1 cellular context compared by ENCODE assay signal in the genomic region with DNA sequence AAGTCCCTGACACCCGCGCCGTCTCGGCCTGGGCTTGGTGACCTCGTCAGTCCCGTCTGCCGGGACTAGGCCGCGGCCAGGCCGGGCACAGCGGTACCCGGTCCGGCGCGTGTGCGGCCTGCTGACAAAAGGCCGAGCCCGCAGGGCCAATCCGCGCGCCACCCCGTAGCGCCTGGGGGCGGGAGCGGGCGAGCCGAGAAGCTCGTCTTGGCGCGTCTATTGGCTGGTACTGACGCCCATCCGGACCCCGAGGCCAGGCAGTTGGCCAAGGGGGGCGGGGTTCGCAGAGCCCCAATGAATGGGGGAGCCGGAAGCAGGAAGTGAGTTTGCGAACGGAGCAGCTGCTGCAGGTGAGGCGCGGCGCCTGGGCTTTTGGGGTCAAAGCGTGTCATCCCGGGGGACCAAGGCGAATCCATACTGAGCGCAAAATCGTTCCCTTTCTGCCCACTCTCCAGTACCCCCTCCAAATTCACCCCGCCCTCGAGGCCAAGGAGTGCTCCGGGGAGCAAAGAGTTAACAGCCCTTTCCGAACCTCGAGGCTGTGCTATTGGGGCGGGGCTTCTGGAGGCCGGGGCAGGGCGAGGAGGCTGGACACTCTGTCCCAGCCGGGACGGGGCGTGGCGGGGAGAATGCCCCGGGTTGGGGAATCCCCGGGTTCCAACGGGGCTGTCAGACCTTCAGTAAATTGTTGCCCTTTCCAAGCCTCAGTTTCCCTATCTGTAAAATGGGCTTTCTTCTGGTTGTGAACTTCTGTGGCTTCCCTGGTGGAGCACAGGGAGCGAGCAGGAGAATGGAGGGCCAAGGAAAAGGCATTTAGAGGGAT.
A peak's percentile ranks its signal among the peaks of the same experiment; 100 is the strongest.
TF ChIP-seq lines count a peak whose summit lies in the region.

A gene with protein sequence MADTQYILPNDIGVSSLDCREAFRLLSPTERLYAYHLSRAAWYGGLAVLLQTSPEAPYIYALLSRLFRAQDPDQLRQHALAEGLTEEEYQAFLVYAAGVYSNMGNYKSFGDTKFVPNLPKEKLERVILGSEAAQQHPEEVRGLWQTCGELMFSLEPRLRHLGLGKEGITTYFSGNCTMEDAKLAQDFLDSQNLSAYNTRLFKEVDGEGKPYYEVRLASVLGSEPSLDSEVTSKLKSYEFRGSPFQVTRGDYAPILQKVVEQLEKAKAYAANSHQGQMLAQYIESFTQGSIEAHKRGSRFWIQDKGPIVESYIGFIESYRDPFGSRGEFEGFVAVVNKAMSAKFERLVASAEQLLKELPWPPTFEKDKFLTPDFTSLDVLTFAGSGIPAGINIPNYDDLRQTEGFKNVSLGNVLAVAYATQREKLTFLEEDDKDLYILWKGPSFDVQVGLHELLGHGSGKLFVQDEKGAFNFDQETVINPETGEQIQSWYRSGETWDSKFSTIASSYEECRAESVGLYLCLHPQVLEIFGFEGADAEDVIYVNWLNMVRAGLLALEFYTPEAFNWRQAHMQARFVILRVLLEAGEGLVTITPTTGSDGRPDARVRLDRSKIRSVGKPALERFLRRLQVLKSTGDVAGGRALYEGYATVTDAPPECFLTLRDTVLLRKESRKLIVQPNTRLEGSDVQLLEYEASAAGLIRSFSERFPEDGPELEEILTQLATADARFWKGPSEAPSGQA (plus strand): TSS at position 319 of the 823 bp plus-strand sequence. CDS start 1,767 bp downstream, outside the sequence.

TF ChIP-seq in K562, 482 proteins besides CTCF, POLR2A, EP300 and RAD21 (continued from another document and continues in another):
- TF ChIP-seq, protein P1, sequence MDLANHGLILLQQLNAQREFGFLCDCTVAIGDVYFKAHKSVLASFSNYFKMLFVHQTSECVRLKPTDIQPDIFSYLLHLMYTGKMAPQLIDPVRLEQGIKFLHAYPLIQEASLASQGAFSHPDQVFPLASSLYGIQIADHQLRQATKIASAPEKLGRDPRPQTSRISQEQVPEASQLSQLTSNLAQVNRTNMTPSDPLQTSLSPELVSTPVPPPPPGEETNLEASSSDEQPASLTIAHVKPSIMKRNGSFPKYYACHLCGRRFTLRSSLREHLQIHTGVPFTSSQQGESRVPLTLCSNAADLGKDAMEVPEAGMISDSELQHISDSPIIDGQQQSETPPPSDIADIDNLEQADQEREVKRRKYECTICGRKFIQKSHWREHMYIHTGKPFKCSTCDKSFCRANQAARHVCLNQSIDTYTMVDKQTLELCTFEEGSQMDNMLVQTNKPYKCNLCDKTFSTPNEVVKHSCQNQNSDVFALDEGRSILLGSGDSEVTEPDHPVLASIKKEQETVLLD (IDR thresholded peaks at IDR 0.05), result peak; percentile 70
- TF ChIP-seq NFXL1 (CRISPR knock-in tag; IDR thresholded peaks at IDR 0.05), result no peak
- TF ChIP-seq GABPB1 (CRISPR knock-in tag; IDR thresholded peaks at IDR 0.05), result peak; percentile 92
- TF ChIP-seq, protein P2, sequence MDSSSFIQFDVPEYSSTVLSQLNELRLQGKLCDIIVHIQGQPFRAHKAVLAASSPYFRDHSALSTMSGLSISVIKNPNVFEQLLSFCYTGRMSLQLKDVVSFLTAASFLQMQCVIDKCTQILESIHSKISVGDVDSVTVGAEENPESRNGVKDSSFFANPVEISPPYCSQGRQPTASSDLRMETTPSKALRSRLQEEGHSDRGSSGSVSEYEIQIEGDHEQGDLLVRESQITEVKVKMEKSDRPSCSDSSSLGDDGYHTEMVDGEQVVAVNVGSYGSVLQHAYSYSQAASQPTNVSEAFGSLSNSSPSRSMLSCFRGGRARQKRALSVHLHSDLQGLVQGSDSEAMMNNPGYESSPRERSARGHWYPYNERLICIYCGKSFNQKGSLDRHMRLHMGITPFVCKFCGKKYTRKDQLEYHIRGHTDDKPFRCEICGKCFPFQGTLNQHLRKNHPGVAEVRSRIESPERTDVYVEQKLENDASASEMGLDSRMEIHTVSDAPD (CRISPR knock-in tag; IDR thresholded peaks at IDR 0.05), result no peak
- TF ChIP-seq ZC3H8 (IDR thresholded peaks at IDR 0.05), result no peak
- peak; percentile 87 for TF ChIP-seq SAP30 (IDR thresholded peaks at IDR 0.05; ENCODE audit: borderline replicate concordance, insufficient read depth, low read depth, low read length, poor library complexity, severe bottlenecking)
- TF ChIP-seq, protein P3, sequence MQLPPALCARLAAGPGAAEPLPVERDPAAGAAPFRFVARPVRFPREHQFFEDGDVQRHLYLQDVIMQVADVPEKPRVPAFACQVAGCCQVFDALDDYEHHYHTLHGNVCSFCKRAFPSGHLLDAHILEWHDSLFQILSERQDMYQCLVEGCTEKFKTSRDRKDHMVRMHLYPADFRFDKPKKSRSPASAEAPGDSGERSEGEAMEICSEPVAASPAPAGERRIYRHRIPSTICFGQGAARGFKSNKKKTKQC (CRISPR knock-in tag; IDR thresholded peaks at IDR 0.05), result 0 out of 2 replicates have a peak, but pooled peaks have one; percentile 24
- no peak for TF ChIP-seq CBX8 (IDR thresholded peaks at IDR 0.05; ENCODE audit: borderline replicate concordance, extremely low read depth, low read depth, low read length, poor library complexity, severe bottlenecking)
- peak; percentile 73 to 77 for TF ChIP-seq NRF1 (conservative IDR thresholded peaks at IDR 0.05 in 1 of 2, IDR thresholded peaks at IDR 0.05 in 1 of 2)
- TF ChIP-seq TEAD4 (IDR thresholded peaks at IDR 0.05; ENCODE audit: low read length), result peak; percentile 24
- no peak for TF ChIP-seq TEAD4 (CRISPR knock-in tag; IDR thresholded peaks at IDR 0.05; ENCODE audit: borderline replicate concordance)
- TF ChIP-seq SOX6 (IDR thresholded peaks at IDR 0.05), result peak; percentile 8
- no peak for TF ChIP-seq MYNN (IDR thresholded peaks at IDR 0.05)
- TF ChIP-seq MYNN (CRISPR knock-in tag; IDR thresholded peaks at IDR 0.05), result no peak
- TF ChIP-seq, protein P4, sequence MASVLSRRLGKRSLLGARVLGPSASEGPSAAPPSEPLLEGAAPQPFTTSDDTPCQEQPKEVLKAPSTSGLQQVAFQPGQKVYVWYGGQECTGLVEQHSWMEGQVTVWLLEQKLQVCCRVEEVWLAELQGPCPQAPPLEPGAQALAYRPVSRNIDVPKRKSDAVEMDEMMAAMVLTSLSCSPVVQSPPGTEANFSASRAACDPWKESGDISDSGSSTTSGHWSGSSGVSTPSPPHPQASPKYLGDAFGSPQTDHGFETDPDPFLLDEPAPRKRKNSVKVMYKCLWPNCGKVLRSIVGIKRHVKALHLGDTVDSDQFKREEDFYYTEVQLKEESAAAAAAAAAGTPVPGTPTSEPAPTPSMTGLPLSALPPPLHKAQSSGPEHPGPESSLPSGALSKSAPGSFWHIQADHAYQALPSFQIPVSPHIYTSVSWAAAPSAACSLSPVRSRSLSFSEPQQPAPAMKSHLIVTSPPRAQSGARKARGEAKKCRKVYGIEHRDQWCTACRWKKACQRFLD (CRISPR knock-in tag; IDR thresholded peaks at IDR 0.05), result 0 out of 2 replicates have a peak, but pooled peaks have one; percentile 57
- TF ChIP-seq RBBP5 (IDR thresholded peaks at IDR 0.05; ENCODE audit: borderline replicate concordance, insufficient read depth, low read length, poor library complexity, severe bottlenecking), result peak; percentile 56
- TF ChIP-seq, protein P5, sequence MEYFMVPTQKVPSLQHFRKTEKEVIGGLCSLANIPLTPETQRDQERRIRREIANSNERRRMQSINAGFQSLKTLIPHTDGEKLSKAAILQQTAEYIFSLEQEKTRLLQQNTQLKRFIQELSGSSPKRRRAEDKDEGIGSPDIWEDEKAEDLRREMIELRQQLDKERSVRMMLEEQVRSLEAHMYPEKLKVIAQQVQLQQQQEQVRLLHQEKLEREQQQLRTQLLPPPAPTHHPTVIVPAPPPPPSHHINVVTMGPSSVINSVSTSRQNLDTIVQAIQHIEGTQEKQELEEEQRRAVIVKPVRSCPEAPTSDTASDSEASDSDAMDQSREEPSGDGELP (CRISPR knock-in tag; IDR thresholded peaks at IDR 0.05; ENCODE audit: borderline replicate concordance), result peak; percentile 96
- no peak for TF ChIP-seq ZKSCAN1 (IDR thresholded peaks at IDR 0.05; ENCODE audit: low read depth, low read length)
- TF ChIP-seq ARID2 (IDR thresholded peaks at IDR 0.05), result no peak
- no peak for TF ChIP-seq TCF7L2 (IDR thresholded peaks at IDR 0.05; ENCODE audit: low read depth, low read length)
- TF ChIP-seq CSDE1 (IDR thresholded peaks at IDR 0.05), result peak in 1 of 2 experiments; percentile 19; a peak in 1 of 4 replicates
- peak; percentile 67 to 89; a peak in 3 of 4 replicates for TF ChIP-seq MAZ (CRISPR knock-in tag; conservative IDR thresholded peaks at IDR 0.05 in 1 of 2, IDR thresholded peaks at IDR 0.05 in 1 of 2)
- peak; percentile 58 for TF ChIP-seq SPI1 (IDR thresholded peaks at IDR 0.05; ENCODE audit: borderline replicate concordance, low read depth, low read length)
- TF ChIP-seq, protein P6, sequence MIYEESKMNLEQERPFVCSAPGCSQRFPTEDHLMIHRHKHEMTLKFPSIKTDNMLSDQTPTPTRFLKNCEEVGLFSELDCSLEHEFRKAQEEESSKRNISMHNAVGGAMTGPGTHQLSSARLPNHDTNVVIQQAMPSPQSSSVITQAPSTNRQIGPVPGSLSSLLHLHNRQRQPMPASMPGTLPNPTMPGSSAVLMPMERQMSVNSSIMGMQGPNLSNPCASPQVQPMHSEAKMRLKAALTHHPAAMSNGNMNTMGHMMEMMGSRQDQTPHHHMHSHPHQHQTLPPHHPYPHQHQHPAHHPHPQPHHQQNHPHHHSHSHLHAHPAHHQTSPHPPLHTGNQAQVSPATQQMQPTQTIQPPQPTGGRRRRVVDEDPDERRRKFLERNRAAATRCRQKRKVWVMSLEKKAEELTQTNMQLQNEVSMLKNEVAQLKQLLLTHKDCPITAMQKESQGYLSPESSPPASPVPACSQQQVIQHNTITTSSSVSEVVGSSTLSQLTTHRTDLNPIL (CRISPR knock-in tag; IDR thresholded peaks at IDR 0.05), result no peak
- no peak for TF ChIP-seq BCL6 (CRISPR knock-in tag; IDR thresholded peaks at IDR 0.05)
- TF ChIP-seq CBFA2T2 (conservative IDR thresholded peaks at IDR 0.05), result no peak
- TF ChIP-seq, protein P7, sequence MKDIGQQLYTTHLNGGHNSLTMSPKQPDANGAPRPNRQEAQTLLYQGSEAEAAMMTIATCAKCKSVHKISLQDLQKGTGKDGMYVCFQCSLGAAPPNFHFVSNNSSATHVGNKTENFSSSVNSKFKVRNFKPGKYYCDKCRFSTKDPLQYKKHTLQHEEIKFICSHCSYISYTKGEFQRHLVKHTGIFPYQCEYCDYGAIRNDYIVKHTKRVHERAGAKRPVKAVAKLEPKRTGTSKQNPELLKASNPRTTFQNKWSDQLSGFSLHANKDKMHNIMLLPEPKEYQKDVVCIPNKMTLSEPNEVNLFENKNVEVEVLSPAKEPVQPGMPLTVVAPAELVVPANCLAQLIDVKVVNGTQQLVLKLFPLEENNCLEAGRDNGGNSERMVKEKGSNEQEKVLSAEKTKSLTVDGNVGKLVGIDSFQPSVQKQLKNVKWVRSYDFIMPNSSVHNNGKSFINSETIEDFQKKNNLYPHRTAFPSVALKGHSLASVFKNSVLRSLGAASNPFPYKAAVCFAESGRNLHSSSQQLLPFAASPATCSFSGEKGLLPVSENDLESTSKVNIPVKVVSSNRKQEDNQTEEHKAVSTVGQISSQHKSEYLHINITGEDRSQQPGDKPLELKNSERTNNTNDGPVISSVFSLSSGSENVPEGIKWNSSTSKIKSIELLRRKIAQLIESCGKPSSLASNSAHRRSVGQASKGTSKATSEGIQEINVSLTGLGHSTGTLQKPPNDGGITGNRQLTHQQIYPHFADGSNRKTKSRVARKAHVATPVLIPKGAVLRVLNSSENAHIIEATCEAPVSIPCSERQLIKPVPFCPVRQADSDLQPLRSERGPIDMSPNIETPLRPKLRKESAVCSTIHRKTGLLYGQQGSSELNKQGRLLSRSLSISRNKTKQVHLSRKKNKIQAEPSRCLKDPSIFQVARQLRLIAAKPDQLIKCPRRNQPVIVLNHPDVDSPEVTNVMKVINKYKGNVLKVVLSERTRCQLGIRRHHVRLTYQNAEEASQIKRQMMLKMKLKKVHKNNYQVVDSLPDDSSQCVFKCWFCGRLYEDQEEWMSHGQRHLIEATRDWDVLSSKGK (CRISPR knock-in tag; IDR thresholded peaks at IDR 0.05), result no peak
- TF ChIP-seq ZNF780A (CRISPR knock-in tag; IDR thresholded peaks at IDR 0.05), result no peak
- TF ChIP-seq NFRKB (IDR thresholded peaks at IDR 0.05; ENCODE audit: low read depth), result peak; percentile 83; the same call in 1 of the 2 replicates
- TF ChIP-seq MED1 (CRISPR knock-in tag; IDR thresholded peaks at IDR 0.05; ENCODE audit: borderline replicate concordance), result no peak
- TF ChIP-seq RBM17 (IDR thresholded peaks at IDR 0.05; ENCODE audit: borderline replicate concordance, low read depth, low read length), result no peak
- TF ChIP-seq FOXA1 (IDR thresholded peaks at IDR 0.05; ENCODE audit: borderline replicate concordance), result no peak
- TF ChIP-seq SRSF7 (optimal IDR thresholded peaks at IDR 0.05; ENCODE audit: low read depth, low read length), result no peak
- TF ChIP-seq SMARCC2 (IDR thresholded peaks at IDR 0.05; ENCODE audit: low read depth), result no peak
- peak in 1 of 2 experiments; percentile 55; a peak in 1 of 4 replicates for TF ChIP-seq ARNT (IDR thresholded peaks at IDR 0.05)
- TF ChIP-seq ZC3H4 (CRISPR knock-in tag; IDR thresholded peaks at IDR 0.05; ENCODE audit: borderline replicate concordance), result no peak
- peak; percentile 50 for TF ChIP-seq ZNF12 (CRISPR knock-in tag; IDR thresholded peaks at IDR 0.05)
- TF ChIP-seq MCM5 (IDR thresholded peaks at IDR 0.05; ENCODE audit: low read depth), result no peak
- TF ChIP-seq KLF1 (tag; IDR thresholded peaks at IDR 0.05), result peak; percentile 74; the same call in 1 of the 2 replicates
- TF ChIP-seq IFI16 (CRISPR knock-in tag; IDR thresholded peaks at IDR 0.05), result no peak
- no peak for TF ChIP-seq NELFE (IDR thresholded peaks at IDR 0.05; ENCODE audit: insufficient read depth, insufficient read length)
- TF ChIP-seq, protein P8, sequence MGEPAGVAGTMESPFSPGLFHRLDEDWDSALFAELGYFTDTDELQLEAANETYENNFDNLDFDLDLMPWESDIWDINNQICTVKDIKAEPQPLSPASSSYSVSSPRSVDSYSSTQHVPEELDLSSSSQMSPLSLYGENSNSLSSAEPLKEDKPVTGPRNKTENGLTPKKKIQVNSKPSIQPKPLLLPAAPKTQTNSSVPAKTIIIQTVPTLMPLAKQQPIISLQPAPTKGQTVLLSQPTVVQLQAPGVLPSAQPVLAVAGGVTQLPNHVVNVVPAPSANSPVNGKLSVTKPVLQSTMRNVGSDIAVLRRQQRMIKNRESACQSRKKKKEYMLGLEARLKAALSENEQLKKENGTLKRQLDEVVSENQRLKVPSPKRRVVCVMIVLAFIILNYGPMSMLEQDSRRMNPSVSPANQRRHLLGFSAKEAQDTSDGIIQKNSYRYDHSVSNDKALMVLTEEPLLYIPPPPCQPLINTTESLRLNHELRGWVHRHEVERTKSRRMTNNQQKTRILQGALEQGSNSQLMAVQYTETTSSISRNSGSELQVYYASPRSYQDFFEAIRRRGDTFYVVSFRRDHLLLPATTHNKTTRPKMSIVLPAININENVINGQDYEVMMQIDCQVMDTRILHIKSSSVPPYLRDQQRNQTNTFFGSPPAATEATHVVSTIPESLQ (CRISPR knock-in tag; IDR thresholded peaks at IDR 0.05), result no peak
- peak; percentile 100 for TF ChIP-seq ZFX (CRISPR knock-in tag; IDR thresholded peaks at IDR 0.05)
